Comparison of ENCODE assay signal across 18 cellular contexts in the genomic region with DNA sequence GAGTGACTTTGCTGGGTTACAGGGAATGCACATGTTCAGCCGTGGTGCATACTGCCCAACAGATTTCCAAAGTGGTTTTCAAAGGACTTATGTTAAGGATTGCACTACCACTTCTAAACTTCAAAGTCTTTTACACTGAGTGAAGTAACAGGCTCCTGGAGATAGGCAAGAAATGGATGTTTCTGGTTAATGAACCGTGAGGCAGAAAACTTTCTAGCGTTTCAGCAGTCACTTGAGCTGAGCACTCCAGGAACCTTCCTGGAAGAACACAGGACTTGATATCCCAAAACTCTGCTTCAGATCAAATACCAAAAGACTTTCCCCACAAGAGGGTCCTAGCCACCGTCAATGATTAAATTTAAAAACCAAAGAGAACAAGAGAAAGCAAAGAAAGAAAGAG.
DNase-seq lines count a peak whose midpoint lies in the region; ATAC-seq and TF ChIP-seq lines count a peak whose summit lies in the region.
"Had no signal": no experiment of that assay in that cellular context is flagged by ENCODE, and none has a peak within 500 bp of the region (broad histone marks: within the 10 kb centered on the region; RNA-seq: fewer than 3 reads in every experiment).

No MANE protein-coding gene starts in this region.

- H3K27me3 Mint-ChIP-seq in nephron (ENCODE audit: low read depth) = peaks cover 12% of the 10 kb centered on the region
- H3K27me3 Mint-ChIP-seq: CD4-positive, CD25-positive, alpha-beta regulatory T cell; IgD-negative memory B cell had no signal

- no peak overlapping the region for H3K4me3 ChIP-seq in suprapubic skin

- no peaks in the 10 kb centered on the region for H3K4me1 Mint-ChIP-seq in nephron

- peak overlapping the region; percentile 3 for H3K27ac ChIP-seq in suprapubic skin

- DNase-seq in kidney glomerular epithelial cell (lab: John Stamatoyannopoulos, UW) (peak; percentile 12), suprapubic skin (ENCODE audit: low spot score in 2 of 2) (no peak), COR-L47 (lab: John Stamatoyannopoulos, UW) (no peak)
- DNase-seq: ACHN; BE2C; C1 segment of cervical spinal cord; Caco-2; CD4-positive, CD25-positive, alpha-beta regulatory T cell; CD8-positive, alpha-beta memory T cell; GOT3; H7; HFFc6 had no signal

- H3K9me3 ChIP-seq in suprapubic skin = no peaks in the 10 kb centered on the region
- H3K9me3 ChIP-seq: Caco-2 had no signal

- peak overlapping the region; percentile 1 to 21 (median 7) for H3K27ac Mint-ChIP-seq in nephron
- H3K27ac Mint-ChIP-seq: CD8-positive, alpha-beta memory T cell; HFFc6; IgD-negative memory B cell had no signal

- no peaks in the 10 kb centered on the region for H3K4me1 ChIP-seq in suprapubic skin
- H3K4me1 ChIP-seq: BE2C, Caco-2 had no signal

- TF ChIP-seq CTCF in nephron (IDR thresholded peaks at IDR 0.05; ENCODE audit: unreplicated experiment in 3 of 3) (no peak), suprapubic skin (IDR thresholded peaks at IDR 0.05) (no peak)

- H3K36me3 ChIP-seq in suprapubic skin = no peaks in the 10 kb centered on the region
- H3K36me3 ChIP-seq: BE2C had no signal

- no peak for TF ChIP-seq EP300 in suprapubic skin (IDR thresholded peaks at IDR 0.05)

- no peaks in the 10 kb centered on the region for H3K36me3 Mint-ChIP-seq in nephron (ENCODE audit: low read depth)
- H3K36me3 Mint-ChIP-seq: CD4-positive, CD25-positive, alpha-beta regulatory T cell; IgD-negative memory B cell had no signal

- peaks cover 6% of the 10 kb centered on the region for H3K9me3 Mint-ChIP-seq in nephron
- H3K9me3 Mint-ChIP-seq: CD8-positive, alpha-beta memory T cell; IgD-negative memory B cell had no signal

- H3K27me3 ChIP-seq in suprapubic skin = no peaks in the 10 kb centered on the region
- H3K27me3 ChIP-seq: BE2C had no signal

- WGBS in suprapubic skin = 89% methylated on average over 4 of the region's 4 CpGs

- ATAC-seq in HG03442 (IDR thresholded peaks at IDR 0.05; ENCODE audit: unreplicated experiment) = no peak
- ATAC-seq in HG02884 (IDR thresholded peaks at IDR 0.05; ENCODE audit: unreplicated experiment) = no peak
- ATAC-seq: HCT116, HepG2 had no signal

- H3K4me3 Mint-ChIP-seq in nephron = no peak overlapping the region
- H3K4me3 Mint-ChIP-seq: CD4-positive, CD25-positive, alpha-beta regulatory T cell; CD8-positive, alpha-beta memory T cell; HFFc6; IgD-negative memory B cell had no signal

- no peak for TF ChIP-seq POLR2A in suprapubic skin (IDR thresholded peaks at IDR 0.05)
